Comparison of ENCODE assay signal across 8 cellular contexts in genomic region chr19:19489804-19490204, GRCh38. TPM values are rescaled to one million over a fixed set of nuclear protein-coding genes. Genes with fewer than 3 reads are reported as not detected.
DNase-seq lines count a peak whose midpoint lies in the region; ATAC-seq and TF ChIP-seq lines count a peak whose summit lies in the region.

No MANE protein-coding gene starts in this region.

- H4K20me1 ChIP-seq in DOHH2 (ENCODE audit: control insufficient read depth, insufficient read depth, low read depth, low read length): peaks cover 8% of the 10 kb centered on the region; the same call in 1 of the 2 replicates

- peak overlapping the region; percentile 58 for H3K4me3 Mint-ChIP-seq in activated B cell treated with CpG ODN at 0.5 μM for 24 hours
- H3K4me3 Mint-ChIP-seq in glutamatergic neuron (ENCODE audit: unreplicated experiment): peak overlapping the region; percentile 80

- peak overlapping the region; percentile 91 for H3K27ac Mint-ChIP-seq in activated B cell treated with CpG ODN at 0.5 μM for 24 hours
- H3K27ac Mint-ChIP-seq in glutamatergic neuron (ENCODE audit: unreplicated experiment): peak overlapping the region; percentile 100

- no peak for TF ChIP-seq CTCF in DOHH2 (IDR thresholded peaks at IDR 0.05; ENCODE audit: low read depth, low read length, poor library complexity, severe bottlenecking)
- TF ChIP-seq CTCF in activated B cell treated with CpG ODN at 0.5 μM for 24 hours (IDR thresholded peaks at IDR 0.05): no peak
- TF ChIP-seq CTCF in glutamatergic neuron (IDR thresholded peaks at IDR 0.05; ENCODE audit: partially characterized antibody, unreplicated experiment): no peak

- H3K4me3 ChIP-seq in DOHH2 (ENCODE audit: low read length) (no peak overlapping the region), rectal smooth muscle tissue (ENCODE audit: low read length) (no peak overlapping the region)

- DNase-seq in activated B cell treated with CpG ODN at 0.5 μM for 24 hours: no peak
- no peak for DNase-seq in glutamatergic neuron
- DNase-seq in HEK293T (ENCODE audit: extremely low spot score): no peak

- H3K9me3 Mint-ChIP-seq in activated B cell treated with CpG ODN at 0.5 μM for 24 hours (no peaks in the 10 kb centered on the region), glutamatergic neuron (ENCODE audit: unreplicated experiment) (peaks cover 32% of the 10 kb centered on the region)

- CTCF ChIA-PET in activated B cell treated with CpG ODN at 0.5 μM for 24 hours (lab: Charles Lee): interaction anchor here (1.0 to 6.7 kb wide), 19 partner anchors 18 to 315 kb away, joined by 3 to 140 read pairs (median 5); partner anchors contain the start of gene GATAD2A
- CTCF ChIA-PET in HEK293T (lab: Yijun Ruan, JAX): interaction anchor here (0.6 to 4.2 kb wide), 6 partner anchors 11 to 316 kb away, joined by 3 to 19 read pairs (median 6); no protein-coding TSS in a partner anchor

- no peaks in the 10 kb centered on the region for H3K27me3 ChIP-seq in DOHH2 (ENCODE audit: control insufficient read depth, low read length)
- no peaks in the 10 kb centered on the region for H3K27me3 ChIP-seq in rectal smooth muscle tissue (ENCODE audit: control insufficient read depth, insufficient read depth, low read length)

- H3K9me3 ChIP-seq in DOHH2 (ENCODE audit: control insufficient read depth, insufficient read depth, low read length): no peaks in the 10 kb centered on the region

- intact Hi-C loops in activated B cell treated with CpG ODN at 0.5 μM for 24 hours (cut with micrococcal nuclease): loop anchor here (1.0 to 2.0 kb wide), 8 partner anchors 45 to 343 kb away; partner anchors contain the start of genes GATAD2A, MAU2 and SUGP1

- POLR2A ChIA-PET in activated B cell treated with CpG ODN at 0.5 μM for 24 hours (lab: Charles Lee) (interaction anchor here (0.5 to 3.9 kb wide), 13 partner anchors 26 to 932 kb away, joined by 3 to 35 read pairs (median 6); partner anchors contain the start of genes GATAD2A, KXD1, NDUFA13 and TSSK6), HEK293T (lab: Yijun Ruan, JAX) (interaction anchor here (1.6 to 1.7 kb wide), 2 partner anchors 104 to 125 kb away, joined by 5 to 6 read pairs; no protein-coding TSS in a partner anchor)

- H3K27me3 Mint-ChIP-seq in activated B cell treated with CpG ODN at 0.5 μM for 24 hours: no peaks in the 10 kb centered on the region
- peaks cover 30% of the 10 kb centered on the region for H3K27me3 Mint-ChIP-seq in glutamatergic neuron (ENCODE audit: unreplicated experiment)

- no peak overlapping the region for H3K9ac ChIP-seq in rectal smooth muscle tissue (ENCODE audit: low read length)

- H3K36me3 ChIP-seq in DOHH2 (ENCODE audit: control insufficient read depth, low read length): peaks cover 56% of the 10 kb centered on the region
- H3K36me3 ChIP-seq in rectal smooth muscle tissue (ENCODE audit: control insufficient read depth, insufficient read depth, low read length): peaks cover 13% of the 10 kb centered on the region

- H3K27ac ChIP-seq in DOHH2 (ENCODE audit: low read depth, low read length): peak overlapping the region; percentile 62
- peak overlapping the region; percentile 46 for H3K27ac ChIP-seq in rectal smooth muscle tissue (ENCODE audit: low read depth, low read length)

- H3K36me3 Mint-ChIP-seq in activated B cell treated with CpG ODN at 0.5 μM for 24 hours (ENCODE audit: low read depth) (peaks cover 33% of the 10 kb centered on the region), glutamatergic neuron (ENCODE audit: unreplicated experiment) (no peaks in the 10 kb centered on the region)

- H3F3A ChIP-seq in DOHH2 (ENCODE audit: control insufficient read depth, insufficient read depth): peaks cover 18% of the 10 kb centered on the region

- ATAC-seq in activated B cell treated with CpG ODN at 0.5 μM for 24 hours (ENCODE audit: low read depth): no peak
- ATAC-seq in HG03045 (IDR thresholded peaks at IDR 0.05; ENCODE audit: unreplicated experiment): no peak
- ATAC-seq in HG02759 (IDR thresholded peaks at IDR 0.05; ENCODE audit: unreplicated experiment): no peak
- no peak for ATAC-seq in GM21723 (IDR thresholded peaks at IDR 0.05; ENCODE audit: unreplicated experiment)

- peaks cover 53% of the 10 kb centered on the region for H3K4me1 Mint-ChIP-seq in activated B cell treated with CpG ODN at 0.5 μM for 24 hours
- H3K4me1 Mint-ChIP-seq in glutamatergic neuron (ENCODE audit: low read depth, unreplicated experiment): peaks cover 52% of the 10 kb centered on the region

- peaks cover 59% of the 10 kb centered on the region for H3K4me1 ChIP-seq in DOHH2 (ENCODE audit: control insufficient read depth, low read length)
- H3K4me1 ChIP-seq in rectal smooth muscle tissue (ENCODE audit: control insufficient read depth, insufficient read depth, low read length): peaks cover 12% of the 10 kb centered on the region

- peak overlapping the region; percentile 47 for H3K4me2 ChIP-seq in DOHH2 (ENCODE audit: low read length)

- no peaks in the 10 kb centered on the region for H3K9me2 ChIP-seq in DOHH2 (replicated peaks; ENCODE audit: control insufficient read depth, low read length)

- peaks cover 89% of the 10 kb centered on the region for H3K79me2 ChIP-seq in DOHH2 (ENCODE audit: control insufficient read depth, low read length)

TF ChIP-seq in HEK293T, 16 proteins besides CTCF, POLR2A, EP300 and RAD21:
- TF ChIP-seq ARNT (IDR thresholded peaks at IDR 0.05) (no peak), CTBP1 (IDR thresholded peaks at IDR 0.05; ENCODE audit: borderline replicate concordance) (no peak), PKNOX1 (IDR thresholded peaks at IDR 0.05) (no peak), BHLHE40 (IDR thresholded peaks at IDR 0.05; ENCODE audit: borderline replicate concordance) (no peak), FOXM1 (IDR thresholded peaks at IDR 0.05; ENCODE audit: borderline replicate concordance) (no peak), ZNF384 (IDR thresholded peaks at IDR 0.05) (no peak), NFRKB (IDR thresholded peaks at IDR 0.05) (no peak), ELF4 (IDR thresholded peaks at IDR 0.05) (no peak), FOXA1 (IDR thresholded peaks at IDR 0.05) (no peak), HDGF (IDR thresholded peaks at IDR 0.05; ENCODE audit: borderline replicate concordance) (no peak), LEF1 (IDR thresholded peaks at IDR 0.05; ENCODE audit: borderline replicate concordance) (no peak), TARDBP (IDR thresholded peaks at IDR 0.05) (no peak), SUZ12 (IDR thresholded peaks at IDR 0.05) (no peak), SP1 (IDR thresholded peaks at IDR 0.05) (no peak), FOXK2 (IDR thresholded peaks at IDR 0.05) (no peak), L3MBTL2 (conservative IDR thresholded peaks at IDR 0.05) (no peak)

RNA-seq across cellular contexts. Expression of gene TSSK6, which starts 25.5 kb away (rescaled TPM):
- 4.0 and 4.3 TPM in 2 replicates for total RNA-seq in activated B cell treated with CpG ODN at 0.5 μM for 24 hours
- total RNA-seq in glutamatergic neuron (ENCODE audit: unreplicated experiment): 1.7 TPM

RNA-seq across cellular contexts. Expression of gene NDUFA13, which starts 26.2 kb away (rescaled TPM):
- total RNA-seq in activated B cell treated with CpG ODN at 0.5 μM for 24 hours (294 and 317 TPM in 2 replicates), glutamatergic neuron (ENCODE audit: unreplicated experiment) (394 TPM)

RNA-seq across cellular contexts. Expression of gene YJEFN3, which starts 38.9 kb away (rescaled TPM):
- total RNA-seq in activated B cell treated with CpG ODN at 0.5 μM for 24 hours (7.8 and 9.1 TPM in 2 replicates), glutamatergic neuron (ENCODE audit: unreplicated experiment) (21.6 TPM)

RNA-seq across cellular contexts. Expression of gene CILP2, which starts 48.3 kb away (rescaled TPM):
- total RNA-seq in activated B cell treated with CpG ODN at 0.5 μM for 24 hours: 0.27 and 0.29 TPM in 2 replicates
- 40.9 TPM for total RNA-seq in glutamatergic neuron (ENCODE audit: unreplicated experiment)
